1 cellular context compared by ENCODE assay signal in the genomic region with DNA sequence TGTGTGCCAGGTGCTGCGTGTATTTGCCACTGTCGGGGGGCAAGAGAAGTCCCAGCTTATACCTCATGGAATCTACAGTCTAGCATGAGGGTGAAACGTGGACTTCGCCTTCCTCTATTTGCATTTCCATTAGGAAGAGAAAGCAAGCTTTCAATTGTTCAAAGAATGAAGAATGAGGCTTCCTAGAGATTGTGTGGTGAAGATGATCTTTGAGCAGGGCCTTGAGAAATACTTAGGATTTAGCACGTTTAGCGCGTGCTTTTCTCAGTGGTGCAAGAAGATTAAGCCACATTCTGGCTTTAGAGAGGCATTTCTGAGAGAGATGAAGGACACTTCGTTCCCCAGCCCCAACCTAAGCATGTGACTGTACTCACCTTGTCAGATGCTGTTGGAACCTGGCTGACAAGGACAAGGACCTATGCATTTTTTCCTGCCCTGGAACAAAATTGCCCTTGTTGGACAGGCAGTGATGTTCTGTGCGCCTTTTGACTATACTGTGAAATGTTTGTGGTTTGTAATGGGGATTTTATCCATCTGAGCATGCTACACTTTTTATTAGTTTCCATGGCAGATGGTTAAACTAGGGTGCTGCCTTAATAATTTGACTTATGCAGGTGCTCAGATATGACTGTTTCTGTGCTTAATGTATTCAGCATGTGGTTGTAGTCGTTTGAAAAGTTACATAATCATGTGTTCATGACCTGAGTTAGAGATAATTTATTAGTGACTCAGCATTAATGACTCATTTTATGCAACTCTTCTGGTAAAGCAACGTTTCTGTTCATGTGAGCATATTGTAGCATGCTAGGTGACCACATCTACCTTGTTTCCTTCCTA.
TF ChIP-seq lines count a peak whose summit lies in the region.

No MANE protein-coding gene starts in this region.

TF ChIP-seq in GM12878, 131 proteins besides CTCF, POLR2A, EP300 and RAD21 (continued from another document and continues in another):
- TF ChIP-seq, protein P1, sequence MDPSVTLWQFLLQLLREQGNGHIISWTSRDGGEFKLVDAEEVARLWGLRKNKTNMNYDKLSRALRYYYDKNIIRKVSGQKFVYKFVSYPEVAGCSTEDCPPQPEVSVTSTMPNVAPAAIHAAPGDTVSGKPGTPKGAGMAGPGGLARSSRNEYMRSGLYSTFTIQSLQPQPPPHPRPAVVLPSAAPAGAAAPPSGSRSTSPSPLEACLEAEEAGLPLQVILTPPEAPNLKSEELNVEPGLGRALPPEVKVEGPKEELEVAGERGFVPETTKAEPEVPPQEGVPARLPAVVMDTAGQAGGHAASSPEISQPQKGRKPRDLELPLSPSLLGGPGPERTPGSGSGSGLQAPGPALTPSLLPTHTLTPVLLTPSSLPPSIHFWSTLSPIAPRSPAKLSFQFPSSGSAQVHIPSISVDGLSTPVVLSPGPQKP (IDR thresholded peaks at IDR 0.05; ENCODE audit: low read depth, low read length) = no peak
- TF ChIP-seq HDAC2 (IDR thresholded peaks at IDR 0.05) = no peak
- TF ChIP-seq PML (IDR thresholded peaks at IDR 0.05; ENCODE audit: low read length) = no peak
- no peak for TF ChIP-seq ZNF24 (IDR thresholded peaks at IDR 0.05)
- TF ChIP-seq, protein P2, sequence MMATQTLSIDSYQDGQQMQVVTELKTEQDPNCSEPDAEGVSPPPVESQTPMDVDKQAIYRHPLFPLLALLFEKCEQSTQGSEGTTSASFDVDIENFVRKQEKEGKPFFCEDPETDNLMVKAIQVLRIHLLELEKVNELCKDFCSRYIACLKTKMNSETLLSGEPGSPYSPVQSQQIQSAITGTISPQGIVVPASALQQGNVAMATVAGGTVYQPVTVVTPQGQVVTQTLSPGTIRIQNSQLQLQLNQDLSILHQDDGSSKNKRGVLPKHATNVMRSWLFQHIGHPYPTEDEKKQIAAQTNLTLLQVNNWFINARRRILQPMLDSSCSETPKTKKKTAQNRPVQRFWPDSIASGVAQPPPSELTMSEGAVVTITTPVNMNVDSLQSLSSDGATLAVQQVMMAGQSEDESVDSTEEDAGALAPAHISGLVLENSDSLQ (IDR thresholded peaks at IDR 0.05) = 0 out of 2 replicates have a peak, but pooled peaks have one; percentile 8
- 0 out of 2 replicates have a peak, but pooled peaks have one; percentile 20 for TF ChIP-seq NR2F1 (conservative IDR thresholded peaks at IDR 0.05)
- no peak for TF ChIP-seq RB1 (IDR thresholded peaks at IDR 0.05; ENCODE audit: borderline replicate concordance)
- no peak for TF ChIP-seq EGR1 (IDR thresholded peaks at IDR 0.05; ENCODE audit: borderline replicate concordance in 1 of 2, low read depth in 2 of 2, low read length in 2 of 2)
- TF ChIP-seq, protein P3, sequence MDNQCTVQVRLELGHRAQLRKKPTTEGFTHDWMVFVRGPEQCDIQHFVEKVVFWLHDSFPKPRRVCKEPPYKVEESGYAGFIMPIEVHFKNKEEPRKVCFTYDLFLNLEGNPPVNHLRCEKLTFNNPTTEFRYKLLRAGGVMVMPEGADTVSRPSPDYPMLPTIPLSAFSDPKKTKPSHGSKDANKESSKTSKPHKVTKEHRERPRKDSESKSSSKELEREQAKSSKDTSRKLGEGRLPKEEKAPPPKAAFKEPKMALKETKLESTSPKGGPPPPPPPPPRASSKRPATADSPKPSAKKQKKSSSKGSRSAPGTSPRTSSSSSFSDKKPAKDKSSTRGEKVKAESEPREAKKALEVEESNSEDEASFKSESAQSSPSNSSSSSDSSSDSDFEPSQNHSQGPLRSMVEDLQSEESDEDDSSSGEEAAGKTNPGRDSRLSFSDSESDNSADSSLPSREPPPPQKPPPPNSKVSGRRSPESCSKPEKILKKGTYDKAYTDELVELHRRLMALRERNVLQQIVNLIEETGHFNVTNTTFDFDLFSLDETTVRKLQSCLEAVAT (IDR thresholded peaks at IDR 0.05) = no peak
- TF ChIP-seq ZZZ3 (IDR thresholded peaks at IDR 0.05; ENCODE audit: control insufficient read depth, insufficient read length, low read depth) = no peak
- no peak for TF ChIP-seq TAF1 (IDR thresholded peaks at IDR 0.05; ENCODE audit: borderline replicate concordance, low read depth, low read length)
- no peak for TF ChIP-seq RCOR1 (conservative IDR thresholded peaks at IDR 0.05; ENCODE audit: low read depth, low read length)
- TF ChIP-seq, protein P4, sequence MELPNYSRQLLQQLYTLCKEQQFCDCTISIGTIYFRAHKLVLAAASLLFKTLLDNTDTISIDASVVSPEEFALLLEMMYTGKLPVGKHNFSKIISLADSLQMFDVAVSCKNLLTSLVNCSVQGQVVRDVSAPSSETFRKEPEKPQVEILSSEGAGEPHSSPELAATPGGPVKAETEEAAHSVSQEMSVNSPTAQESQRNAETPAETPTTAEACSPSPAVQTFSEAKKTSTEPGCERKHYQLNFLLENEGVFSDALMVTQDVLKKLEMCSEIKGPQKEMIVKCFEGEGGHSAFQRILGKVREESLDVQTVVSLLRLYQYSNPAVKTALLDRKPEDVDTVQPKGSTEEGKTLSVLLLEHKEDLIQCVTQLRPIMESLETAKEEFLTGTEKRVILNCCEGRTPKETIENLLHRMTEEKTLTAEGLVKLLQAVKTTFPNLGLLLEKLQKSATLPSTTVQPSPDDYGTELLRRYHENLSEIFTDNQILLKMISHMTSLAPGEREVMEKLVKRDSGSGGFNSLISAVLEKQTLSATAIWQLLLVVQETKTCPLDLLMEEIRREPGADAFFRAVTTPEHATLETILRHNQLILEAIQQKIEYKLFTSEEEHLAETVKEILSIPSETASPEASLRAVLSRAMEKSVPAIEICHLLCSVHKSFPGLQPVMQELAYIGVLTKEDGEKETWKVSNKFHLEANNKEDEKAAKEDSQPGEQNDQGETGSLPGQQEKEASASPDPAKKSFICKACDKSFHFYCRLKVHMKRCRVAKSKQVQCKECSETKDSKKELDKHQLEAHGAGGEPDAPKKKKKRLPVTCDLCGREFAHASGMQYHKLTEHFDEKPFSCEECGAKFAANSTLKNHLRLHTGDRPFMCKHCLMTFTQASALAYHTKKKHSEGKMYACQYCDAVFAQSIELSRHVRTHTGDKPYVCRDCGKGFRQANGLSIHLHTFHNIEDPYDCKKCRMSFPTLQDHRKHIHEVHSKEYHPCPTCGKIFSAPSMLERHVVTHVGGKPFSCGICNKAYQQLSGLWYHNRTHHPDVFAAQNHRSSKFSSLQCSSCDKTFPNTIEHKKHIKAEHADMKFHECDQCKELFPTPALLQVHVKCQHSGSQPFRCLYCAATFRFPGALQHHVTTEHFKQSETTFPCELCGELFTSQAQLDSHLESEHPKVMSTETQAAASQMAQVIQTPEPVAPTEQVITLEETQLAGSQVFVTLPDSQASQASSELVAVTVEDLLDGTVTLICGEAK (IDR thresholded peaks at IDR 0.05; ENCODE audit: borderline replicate concordance) = no peak
- peak; percentile 6; the same call in 1 of the 2 replicates for TF ChIP-seq SMARCA5 (IDR thresholded peaks at IDR 0.05)
- no peak for TF ChIP-seq POLR2AphosphoS5 (IDR thresholded peaks at IDR 0.05; ENCODE audit: low read length)
- TF ChIP-seq ZNF274 (IDR thresholded peaks at IDR 0.05; ENCODE audit: insufficient read depth, insufficient read length) = no peak
- TF ChIP-seq EZH2 (IDR thresholded peaks at IDR 0.05; ENCODE audit: borderline replicate concordance, control insufficient read depth, low read depth, low read length) = no peak
- no peak for TF ChIP-seq FOS (IDR thresholded peaks at IDR 0.05; ENCODE audit: borderline replicate concordance, extremely low read depth, insufficient read length)
- TF ChIP-seq, protein P5, sequence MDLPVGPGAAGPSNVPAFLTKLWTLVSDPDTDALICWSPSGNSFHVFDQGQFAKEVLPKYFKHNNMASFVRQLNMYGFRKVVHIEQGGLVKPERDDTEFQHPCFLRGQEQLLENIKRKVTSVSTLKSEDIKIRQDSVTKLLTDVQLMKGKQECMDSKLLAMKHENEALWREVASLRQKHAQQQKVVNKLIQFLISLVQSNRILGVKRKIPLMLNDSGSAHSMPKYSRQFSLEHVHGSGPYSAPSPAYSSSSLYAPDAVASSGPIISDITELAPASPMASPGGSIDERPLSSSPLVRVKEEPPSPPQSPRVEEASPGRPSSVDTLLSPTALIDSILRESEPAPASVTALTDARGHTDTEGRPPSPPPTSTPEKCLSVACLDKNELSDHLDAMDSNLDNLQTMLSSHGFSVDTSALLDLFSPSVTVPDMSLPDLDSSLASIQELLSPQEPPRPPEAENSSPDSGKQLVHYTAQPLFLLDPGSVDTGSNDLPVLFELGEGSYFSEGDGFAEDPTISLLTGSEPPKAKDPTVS (IDR thresholded peaks at IDR 0.05; ENCODE audit: low read depth, low read length) = no peak
- no peak; the same call in 1 of the 2 replicates for TF ChIP-seq ZBED1 (IDR thresholded peaks at IDR 0.05; ENCODE audit: borderline replicate concordance)
- TF ChIP-seq, protein P6, sequence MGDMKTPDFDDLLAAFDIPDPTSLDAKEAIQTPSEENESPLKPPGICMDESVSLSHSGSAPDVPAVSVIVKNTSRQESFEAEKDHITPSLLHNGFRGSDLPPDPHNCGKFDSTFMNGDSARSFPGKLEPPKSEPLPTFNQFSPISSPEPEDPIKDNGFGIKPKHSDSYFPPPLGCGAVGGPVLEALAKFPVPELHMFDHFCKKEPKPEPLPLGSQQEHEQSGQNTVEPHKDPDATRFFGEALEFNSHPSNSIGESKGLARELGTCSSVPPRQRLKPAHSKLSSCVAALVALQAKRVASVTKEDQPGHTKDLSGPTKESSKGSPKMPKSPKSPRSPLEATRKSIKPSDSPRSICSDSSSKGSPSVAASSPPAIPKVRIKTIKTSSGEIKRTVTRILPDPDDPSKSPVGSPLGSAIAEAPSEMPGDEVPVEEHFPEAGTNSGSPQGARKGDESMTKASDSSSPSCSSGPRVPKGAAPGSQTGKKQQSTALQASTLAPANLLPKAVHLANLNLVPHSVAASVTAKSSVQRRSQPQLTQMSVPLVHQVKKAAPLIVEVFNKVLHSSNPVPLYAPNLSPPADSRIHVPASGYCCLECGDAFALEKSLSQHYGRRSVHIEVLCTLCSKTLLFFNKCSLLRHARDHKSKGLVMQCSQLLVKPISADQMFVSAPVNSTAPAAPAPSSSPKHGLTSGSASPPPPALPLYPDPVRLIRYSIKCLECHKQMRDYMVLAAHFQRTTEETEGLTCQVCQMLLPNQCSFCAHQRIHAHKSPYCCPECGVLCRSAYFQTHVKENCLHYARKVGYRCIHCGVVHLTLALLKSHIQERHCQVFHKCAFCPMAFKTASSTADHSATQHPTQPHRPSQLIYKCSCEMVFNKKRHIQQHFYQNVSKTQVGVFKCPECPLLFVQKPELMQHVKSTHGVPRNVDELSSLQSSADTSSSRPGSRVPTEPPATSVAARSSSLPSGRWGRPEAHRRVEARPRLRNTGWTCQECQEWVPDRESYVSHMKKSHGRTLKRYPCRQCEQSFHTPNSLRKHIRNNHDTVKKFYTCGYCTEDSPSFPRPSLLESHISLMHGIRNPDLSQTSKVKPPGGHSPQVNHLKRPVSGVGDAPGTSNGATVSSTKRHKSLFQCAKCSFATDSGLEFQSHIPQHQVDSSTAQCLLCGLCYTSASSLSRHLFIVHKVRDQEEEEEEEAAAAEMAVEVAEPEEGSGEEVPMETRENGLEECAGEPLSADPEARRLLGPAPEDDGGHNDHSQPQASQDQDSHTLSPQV (IDR thresholded peaks at IDR 0.05) = no peak
- no peak for TF ChIP-seq FOXK2 (IDR thresholded peaks at IDR 0.05)
- TF ChIP-seq, protein P7, sequence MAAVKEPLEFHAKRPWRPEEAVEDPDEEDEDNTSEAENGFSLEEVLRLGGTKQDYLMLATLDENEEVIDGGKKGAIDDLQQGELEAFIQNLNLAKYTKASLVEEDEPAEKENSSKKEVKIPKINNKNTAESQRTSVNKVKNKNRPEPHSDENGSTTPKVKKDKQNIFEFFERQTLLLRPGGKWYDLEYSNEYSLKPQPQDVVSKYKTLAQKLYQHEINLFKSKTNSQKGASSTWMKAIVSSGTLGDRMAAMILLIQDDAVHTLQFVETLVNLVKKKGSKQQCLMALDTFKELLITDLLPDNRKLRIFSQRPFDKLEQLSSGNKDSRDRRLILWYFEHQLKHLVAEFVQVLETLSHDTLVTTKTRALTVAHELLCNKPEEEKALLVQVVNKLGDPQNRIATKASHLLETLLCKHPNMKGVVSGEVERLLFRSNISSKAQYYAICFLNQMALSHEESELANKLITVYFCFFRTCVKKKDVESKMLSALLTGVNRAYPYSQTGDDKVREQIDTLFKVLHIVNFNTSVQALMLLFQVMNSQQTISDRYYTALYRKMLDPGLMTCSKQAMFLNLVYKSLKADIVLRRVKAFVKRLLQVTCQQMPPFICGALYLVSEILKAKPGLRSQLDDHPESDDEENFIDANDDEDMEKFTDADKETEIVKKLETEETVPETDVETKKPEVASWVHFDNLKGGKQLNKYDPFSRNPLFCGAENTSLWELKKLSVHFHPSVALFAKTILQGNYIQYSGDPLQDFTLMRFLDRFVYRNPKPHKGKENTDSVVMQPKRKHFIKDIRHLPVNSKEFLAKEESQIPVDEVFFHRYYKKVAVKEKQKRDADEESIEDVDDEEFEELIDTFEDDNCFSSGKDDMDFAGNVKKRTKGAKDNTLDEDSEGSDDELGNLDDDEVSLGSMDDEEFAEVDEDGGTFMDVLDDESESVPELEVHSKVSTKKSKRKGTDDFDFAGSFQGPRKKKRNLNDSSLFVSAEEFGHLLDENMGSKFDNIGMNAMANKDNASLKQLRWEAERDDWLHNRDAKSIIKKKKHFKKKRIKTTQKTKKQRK (IDR thresholded peaks at IDR 0.05; ENCODE audit: low read depth, low read length) = no peak
- TF ChIP-seq, protein P8, sequence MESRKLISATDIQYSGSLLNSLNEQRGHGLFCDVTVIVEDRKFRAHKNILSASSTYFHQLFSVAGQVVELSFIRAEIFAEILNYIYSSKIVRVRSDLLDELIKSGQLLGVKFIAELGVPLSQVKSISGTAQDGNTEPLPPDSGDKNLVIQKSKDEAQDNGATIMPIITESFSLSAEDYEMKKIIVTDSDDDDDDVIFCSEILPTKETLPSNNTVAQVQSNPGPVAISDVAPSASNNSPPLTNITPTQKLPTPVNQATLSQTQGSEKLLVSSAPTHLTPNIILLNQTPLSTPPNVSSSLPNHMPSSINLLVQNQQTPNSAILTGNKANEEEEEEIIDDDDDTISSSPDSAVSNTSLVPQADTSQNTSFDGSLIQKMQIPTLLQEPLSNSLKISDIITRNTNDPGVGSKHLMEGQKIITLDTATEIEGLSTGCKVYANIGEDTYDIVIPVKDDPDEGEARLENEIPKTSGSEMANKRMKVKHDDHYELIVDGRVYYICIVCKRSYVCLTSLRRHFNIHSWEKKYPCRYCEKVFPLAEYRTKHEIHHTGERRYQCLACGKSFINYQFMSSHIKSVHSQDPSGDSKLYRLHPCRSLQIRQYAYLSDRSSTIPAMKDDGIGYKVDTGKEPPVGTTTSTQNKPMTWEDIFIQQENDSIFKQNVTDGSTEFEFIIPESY (IDR thresholded peaks at IDR 0.05) = no peak
- peak; percentile 30; the same call in 1 of the 2 replicates for TF ChIP-seq CBFB (IDR thresholded peaks at IDR 0.05; ENCODE audit: low read depth)
- no peak for TF ChIP-seq LARP7 (IDR thresholded peaks at IDR 0.05)
- no peak for TF ChIP-seq SPI1 (IDR thresholded peaks at IDR 0.05; ENCODE audit: borderline replicate concordance, insufficient read depth, low read depth, low read length)
- no peak for TF ChIP-seq SREBF2 (IDR thresholded peaks at IDR 0.05; ENCODE audit: low read length)
- peak; percentile 50 for TF ChIP-seq CREM (IDR thresholded peaks at IDR 0.05; ENCODE audit: low read depth)
- no peak for TF ChIP-seq MEF2A (IDR thresholded peaks at IDR 0.05; ENCODE audit: insufficient read depth, low read depth, low read length)
- TF ChIP-seq HDAC6 (IDR thresholded peaks at IDR 0.05; ENCODE audit: unreplicated experiment) = no peak
- TF ChIP-seq, protein P9, sequence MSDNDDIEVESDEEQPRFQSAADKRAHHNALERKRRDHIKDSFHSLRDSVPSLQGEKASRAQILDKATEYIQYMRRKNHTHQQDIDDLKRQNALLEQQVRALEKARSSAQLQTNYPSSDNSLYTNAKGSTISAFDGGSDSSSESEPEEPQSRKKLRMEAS (IDR thresholded peaks at IDR 0.05; ENCODE audit: low read depth, low read length) = no peak
- TF ChIP-seq ESRRA (IDR thresholded peaks at IDR 0.05; ENCODE audit: low read length) = no peak
- peak; percentile 21; the same call in 1 of the 2 replicates for TF ChIP-seq CREB1 (IDR thresholded peaks at IDR 0.05; ENCODE audit: low read depth)
- no peak for TF ChIP-seq KAT2A (conservative IDR thresholded peaks at IDR 0.05; ENCODE audit: control insufficient read depth, low read depth, low read length)
- TF ChIP-seq ASH2L (IDR thresholded peaks at IDR 0.05; ENCODE audit: borderline replicate concordance, low read depth) = no peak
